In the genomic region with DNA sequence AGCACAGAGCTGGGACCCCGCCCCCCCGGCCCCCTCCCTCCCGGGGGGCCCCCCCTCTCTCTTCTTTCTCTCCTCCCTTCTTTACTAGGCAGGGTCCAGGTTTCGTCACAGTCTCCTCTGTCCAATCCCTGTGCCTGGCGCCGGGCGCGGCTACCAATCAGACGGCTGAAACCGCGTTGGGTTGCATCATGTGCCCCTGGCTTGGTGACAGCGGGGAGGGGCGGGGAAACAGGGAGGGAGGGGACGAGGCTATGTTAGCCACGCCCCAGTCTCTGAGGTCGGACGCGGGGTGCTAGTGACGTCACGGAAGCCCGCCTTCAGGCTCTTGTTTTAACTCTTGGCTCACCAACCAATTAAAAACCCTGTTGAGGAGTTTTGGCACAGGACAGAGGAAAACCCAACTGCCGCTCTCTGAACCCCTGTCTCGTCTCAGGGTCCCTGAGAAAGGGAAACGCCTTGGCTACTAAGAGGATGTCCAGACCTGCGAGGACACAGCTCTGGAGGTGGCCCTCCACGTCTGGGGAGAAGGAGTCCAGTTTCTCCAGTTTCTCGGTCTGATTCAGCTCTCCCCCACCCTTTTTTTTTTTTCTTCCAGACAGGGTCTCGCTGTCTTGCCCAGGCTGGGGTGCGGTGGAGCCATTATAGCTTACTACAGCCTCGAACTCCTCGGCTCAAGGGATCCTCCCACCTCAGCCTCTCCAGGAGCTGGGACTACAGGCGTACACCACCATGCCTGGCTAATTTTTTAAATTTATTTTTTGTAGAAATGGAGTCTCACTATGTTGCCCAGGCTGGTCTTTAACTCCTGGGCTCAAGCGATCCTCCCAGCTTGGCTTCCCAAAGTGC, we compare ENCODE assay signal across 8 cellular contexts. TPM values are rescaled to one million over a fixed set of nuclear protein-coding genes. Genes with fewer than 3 reads are reported as not detected.
A peak's percentile ranks its signal among the peaks of the same experiment; 100 is the strongest.
DNase-seq lines count a peak whose midpoint lies in the region; ATAC-seq and TF ChIP-seq lines count a peak whose summit lies in the region.

No MANE protein-coding gene starts in this region.

- CTCF ChIA-PET in activated CD8-positive, alpha-beta T cell treated with anti-CD3 and anti-CD28 coated beads for 36 hours (lab: Charles Lee): interaction anchor here (0.6 to 2.5 kb wide), 3 partner anchors 13 to 208 kb away, joined by 3 to 17 read pairs (median 3); partner anchors contain the start of gene PSMC3IP

- intact Hi-C loops in CD14-positive monocyte (cut with micrococcal nuclease): loop anchor here in 1 of 2 donors (2.0 to 5.0 kb wide), 2 partner anchors 68 to 100 kb away; partner anchors contain the start of genes PSMC3IP, RETREG3 and TUBG1
- intact Hi-C loops in activated CD8-positive, alpha-beta T cell treated with anti-CD3 and anti-CD28 coated beads for 36 hours (cut with micrococcal nuclease): loop anchor here (5.0 kb wide), 1 partner anchor 100 kb away; the partner anchor contains the start of gene PSMC3IP
- intact Hi-C loops in dorsolateral prefrontal cortex (cut with DNase I): loop anchor here in 1 of 2 donors (5.0 kb wide), 1 partner anchor 110 kb away; the partner anchor contains the start of gene MLX

- peaks cover 6 to 9% of the 10 kb centered on the region in 2 donors for H3K36me3 Mint-ChIP-seq in CD14-positive monocyte
- H3K36me3 Mint-ChIP-seq in activated CD8-positive, alpha-beta T cell treated with anti-CD3 and anti-CD28 coated beads for 36 hours (ENCODE audit: low read depth): no peaks in the 10 kb centered on the region

- peak overlapping the region; percentile 74 to 83 for H3K4me3 Mint-ChIP-seq in CD14-positive monocyte
- peak overlapping the region; percentile 71 for H3K4me3 Mint-ChIP-seq in activated CD8-positive, alpha-beta T cell treated with anti-CD3 and anti-CD28 coated beads for 36 hours

- POLR2A ChIA-PET in activated CD8-positive, alpha-beta T cell treated with anti-CD3 and anti-CD28 coated beads for 36 hours (lab: Charles Lee): interaction anchor here (0.6 to 1.4 kb wide), 8 partner anchors 27 to 639 kb away, joined by 3 to 5 read pairs (median 4); partner anchors contain the start of gene STAT5A

- TF ChIP-seq RAD21 in liver (IDR thresholded peaks at IDR 0.05): no peak

- H3K27ac ChIP-seq in dorsolateral prefrontal cortex (peak overlapping the region; percentile 34 to 99 (median 96)), liver (ENCODE audit: low read depth in 1 of 2, low read length in 2 of 2) (peak overlapping the region; percentile 76 to 89)

- H3K4me1 Mint-ChIP-seq in CD14-positive monocyte: peaks cover 61% of the 10 kb centered on the region
- peaks cover 45% of the 10 kb centered on the region for H3K4me1 Mint-ChIP-seq in activated CD8-positive, alpha-beta T cell treated with anti-CD3 and anti-CD28 coated beads for 36 hours (ENCODE audit: low read depth)

- peaks cover 6 to 30% (median 15%) of the 10 kb centered on the region in 7 donors for H3K9me3 Mint-ChIP-seq in CD14-positive monocyte
- no peaks in the 10 kb centered on the region for H3K9me3 Mint-ChIP-seq in activated CD8-positive, alpha-beta T cell treated with anti-CD3 and anti-CD28 coated beads for 36 hours

- no peaks in the 10 kb centered on the region for H3K9me3 ChIP-seq in liver (ENCODE audit: control insufficient read depth in 4 of 4, low read length in 3 of 4)

- H3K36me3 ChIP-seq in liver (ENCODE audit: control insufficient read depth in 4 of 4, insufficient read depth in 3 of 4, low read depth in 1 of 4, low read length in 3 of 4): peaks cover 3 to 5% (median 4%) of the 10 kb centered on the region in 4 donors

- H3K4me1 ChIP-seq in liver (ENCODE audit: control insufficient read depth in 4 of 4, insufficient read depth in 4 of 4, low read length in 3 of 4): peaks cover 19 to 64% (median 34%) of the 10 kb centered on the region in 4 donors

- DNase-seq in CD14-positive monocyte (ENCODE audit: low spot score): peak; percentile 99
- DNase-seq in HK-2 (ENCODE audit: unreplicated experiment): peak; percentile 100
- DNase-seq in NCI-H82 treated with DMSO at 0.1 percent for 48 hours (lab: John Stamatoyannopoulos, UW; ENCODE audit: unreplicated experiment): peak; percentile 99
- DNase-seq in activated CD8-positive, alpha-beta T cell treated with anti-CD3 and anti-CD28 coated beads for 36 hours: peak; percentile 100
- peak; percentile 99 to 100 (median 100) for DNase-seq in dorsolateral prefrontal cortex
- peak; percentile 97 to 98 for DNase-seq in stimulated activated CD4-positive, alpha-beta T cell treated with anti-CD3 and anti-CD28 coated beads, Interleukin-2, amount 100 ng/mL, for 48 hours

- H3K27ac Mint-ChIP-seq in CD14-positive monocyte: peak overlapping the region; percentile 82 to 94 (median 91)
- peak overlapping the region; percentile 52 for H3K27ac Mint-ChIP-seq in activated CD8-positive, alpha-beta T cell treated with anti-CD3 and anti-CD28 coated beads for 36 hours

- WGBS in liver: 2% methylated on average over 33 of the region's 33 CpGs

- TF ChIP-seq CTCF in CD14-positive monocyte (IDR thresholded peaks at IDR 0.05): no peak
- TF ChIP-seq CTCF in activated CD8-positive, alpha-beta T cell treated with anti-CD3 and anti-CD28 coated beads for 36 hours (IDR thresholded peaks at IDR 0.05): no peak
- peak in 5 of 56 donors; percentile 2 to 9 (median 3) for TF ChIP-seq CTCF in dorsolateral prefrontal cortex (IDR thresholded peaks at IDR 0.05 in 54 of 56, conservative IDR thresholded peaks at IDR 0.05 in 2 of 56; ENCODE audit: low read depth in 1 of 56, partially characterized antibody in 56 of 56)
- TF ChIP-seq CTCF in liver (IDR thresholded peaks at IDR 0.05; ENCODE audit: low read depth, low read length, missing input control): no peak

- peak overlapping the region; percentile 69 to 96 (median 90) for H3K4me3 ChIP-seq in dorsolateral prefrontal cortex
- peak overlapping the region in 2 of 3 donors; percentile 71 to 87 for H3K4me3 ChIP-seq in liver (ENCODE audit: low read depth in 1 of 3, low read length in 3 of 3)

- H3K27me3 ChIP-seq in dorsolateral prefrontal cortex (no peaks in the 10 kb centered on the region), liver (ENCODE audit: control insufficient read depth in 4 of 4, insufficient read depth in 4 of 4, low read length in 3 of 4) (no peaks in the 10 kb centered on the region)

- peak; percentile 57 for ATAC-seq in GM19455 (IDR thresholded peaks at IDR 0.05; ENCODE audit: unreplicated experiment)
- ATAC-seq in activated CD8-positive, alpha-beta T cell treated with anti-CD3 and anti-CD28 coated beads for 36 hours: peak; percentile 83

- H3K9ac ChIP-seq in liver (ENCODE audit: low read depth in 1 of 2, low read length in 2 of 2): peak overlapping the region; percentile 74 to 81

- peaks cover 43 to 68% (median 62%) of the 10 kb centered on the region in 3 donors for H3K27me3 Mint-ChIP-seq in CD14-positive monocyte (ENCODE audit: low read depth in 3 of 3)
- peaks cover 42% of the 10 kb centered on the region for H3K27me3 Mint-ChIP-seq in activated CD8-positive, alpha-beta T cell treated with anti-CD3 and anti-CD28 coated beads for 36 hours

TF ChIP-seq in liver, 16 proteins besides CTCF, POLR2A, EP300 and RAD21 (continues in another document):
- peak in 1 of 2 donors; percentile 13 for TF ChIP-seq GABPA (IDR thresholded peaks at IDR 0.05 in 1 of 2, conservative IDR thresholded peaks at IDR 0.05 in 1 of 2)
- no peak for TF ChIP-seq REST (IDR thresholded peaks at IDR 0.05)
- peak; percentile 58 to 63 for TF ChIP-seq HNF4A (conservative IDR thresholded peaks at IDR 0.05)

RNA-seq across cellular contexts. Expression of gene PLEKHH3, which starts 0.4 kb away (rescaled TPM):
- polyA plus RNA-seq in CD14-positive monocyte: under 1 TPM; 0.38 to 0.41 TPM
- under 1 TPM; 0.29 to 0.65 TPM for total RNA-seq in activated CD8-positive, alpha-beta T cell treated with anti-CD3 and anti-CD28 coated beads for 36 hours
- total RNA-seq in dorsolateral prefrontal cortex: 10 to 100 TPM in 104 of 120 experiments, 1 to 10 TPM in 16; 6.3 to 25.0 (median 12.5) TPM
- 1 to 10 TPM; 4.2 to 8.5 TPM for total RNA-seq in liver
- 10 to 100 TPM in 1 of 2 donors, 1 to 10 TPM in 1; 7.4 to 10.3 TPM for polyA plus RNA-seq in liver

RNA-seq across cellular contexts. Expression of gene CCR10, which starts 4.4 kb away (rescaled TPM):
- polyA plus RNA-seq in CD14-positive monocyte: under 1 TPM in 1 of 2 donors, not detected in 1; 0.13 TPM
- total RNA-seq in activated CD8-positive, alpha-beta T cell treated with anti-CD3 and anti-CD28 coated beads for 36 hours: not detected
- 1 to 10 TPM; 1.8 to 8.1 (median 4.2) TPM for total RNA-seq in dorsolateral prefrontal cortex
- total RNA-seq in liver: under 1 TPM; 0.05 to 0.42 TPM
- under 1 TPM; 0.17 to 0.44 TPM for polyA plus RNA-seq in liver

RNA-seq across cellular contexts. Expression of gene CNTNAP1, which starts 5.1 kb away (rescaled TPM):
- polyA plus RNA-seq in CD14-positive monocyte (under 1 TPM in 1 of 2 donors, not detected in 1; 0.24 TPM), liver (under 1 TPM; 0.08 to 0.50 TPM)
- under 1 TPM; 0.13 to 0.25 TPM for total RNA-seq in activated CD8-positive, alpha-beta T cell treated with anti-CD3 and anti-CD28 coated beads for 36 hours
- total RNA-seq in dorsolateral prefrontal cortex (100 to 1,000 TPM in 116 of 120 experiments, 10 to 100 TPM in 4; 58.4 to 222 (median 157) TPM), liver (under 1 TPM; 0.70 to 0.75 TPM)

RNA-seq across cellular contexts. Expression of gene TUBG2, which starts 18.2 kb away (rescaled TPM):
- polyA plus RNA-seq in CD14-positive monocyte (under 1 TPM; 0.31 to 0.47 TPM), liver (10 to 100 TPM in 1 of 2 donors, 1 to 10 TPM in 1; 5.0 to 10.8 TPM)
- 1 to 10 TPM; 7.5 TPM for total RNA-seq in activated CD8-positive, alpha-beta T cell treated with anti-CD3 and anti-CD28 coated beads for 36 hours
- total RNA-seq in dorsolateral prefrontal cortex (100 to 1,000 TPM in 77 of 120 experiments, 10 to 100 TPM in 43; 64.3 to 154 (median 106) TPM), liver (1 to 10 TPM; 1.4 to 5.0 TPM)

Comparison
In these comparisons a context has a peak if more than half of its experiments do, and no peak if none do; other contexts are left out.
1. Peak in every context shown above with its lines: DNase-seq, ATAC-seq, H3K4me3 ChIP-seq and H3K27ac ChIP-seq.
2. RNA of gene CNTNAP1, which starts 5.1 kb away (total RNA-seq): 58.4 to 222 TPM in dorsolateral prefrontal cortex; 0.70 to 0.75 TPM in liver and 0.13 to 0.25 TPM in activated CD8-positive, alpha-beta T cell treated with anti-CD3 and anti-CD28 coated beads for 36 hours; every median in the first group is over 10 times any median in the second.